In genomic region chr3:148582126-148582525, GRCh38 we compare ENCODE assay signal across 19 cellular contexts.
A peak's percentile ranks its signal among the peaks of the same experiment; 100 is the strongest.
DNase-seq lines count a peak whose midpoint lies in the region; ATAC-seq and TF ChIP-seq lines count a peak whose summit lies in the region.
"Had no signal": no experiment of that assay in that cellular context is flagged by ENCODE, and none has a peak within 500 bp of the region (broad histone marks: within the 10 kb centered on the region; RNA-seq: fewer than 3 reads in every experiment).

No MANE protein-coding gene starts in this region.

- TF ChIP-seq POLR2A in heart left ventricle (IDR thresholded peaks at IDR 0.05): no peak
- TF ChIP-seq POLR2A in gastrocnemius medialis (IDR thresholded peaks at IDR 0.05): no peak

- ATAC-seq in heart left ventricle (peak; percentile 28 to 80 (median 70)), gastrocnemius medialis (peak; percentile 36 to 49), HG03354 (IDR thresholded peaks at IDR 0.05; ENCODE audit: poor library complexity, severe bottlenecking, unreplicated experiment) (no peak), HG03520 (IDR thresholded peaks at IDR 0.05; ENCODE audit: unreplicated experiment) (no peak)

- peak; percentile 15 for DNase-seq in GM23248
- no peak for DNase-seq in coronary artery (ENCODE audit: low spot score)
- DNase-seq in heart left ventricle: no peak
- no peak for DNase-seq in gastrocnemius medialis
- no peak for DNase-seq in GOT3 (lab: John Stamatoyannopoulos, UW)
- no peak for DNase-seq in mesendoderm
- DNase-seq: ACHN; CD4-positive, alpha-beta memory T cell; DMS79 treated with DMSO at 0.1 percent for 48 hours; GDM1; HFFc6; NCI-H1092; NCI-H1694; NCI-H2107; NCI-H345; NCI-H69 had no signal

- H3K4me3 ChIP-seq in GM23248 (no peak overlapping the region), coronary artery (no peak overlapping the region), heart left ventricle (no peak overlapping the region), gastrocnemius medialis (no peak overlapping the region), mesendoderm (ENCODE audit: low read length) (no peak overlapping the region)

- in situ Hi-C loops in GM23248 (cut with MboI): no loop called here
- in situ Hi-C loops in gastrocnemius medialis (cut with MboI; ENCODE audit: low sequenced_read_pairs in 4 of 4): no loop called here

- no peak overlapping the region for H2AK5ac ChIP-seq in mesendoderm (ENCODE audit: low read length)

- no peak overlapping the region for H3K23ac ChIP-seq in mesendoderm (ENCODE audit: low read length)

- H4K20me1 ChIP-seq in GM23248 (ENCODE audit: insufficient read depth): no peaks in the 10 kb centered on the region

- H2AFZ ChIP-seq in GM23248: no peak overlapping the region

- H4K8ac ChIP-seq in mesendoderm (ENCODE audit: low read depth, low read length): no peak overlapping the region

- H3K36me3 ChIP-seq in GM23248 (ENCODE audit: low read depth) (no peaks in the 10 kb centered on the region), heart left ventricle (no peaks in the 10 kb centered on the region), gastrocnemius medialis (no peaks in the 10 kb centered on the region), mesendoderm (ENCODE audit: control insufficient read depth, insufficient read depth, low read length) (no peaks in the 10 kb centered on the region)

- H3K4ac ChIP-seq in mesendoderm (ENCODE audit: low read depth, low read length): no peak overlapping the region

- no peak overlapping the region for H4K5ac ChIP-seq in mesendoderm (ENCODE audit: low read length)

- H3K79me1 ChIP-seq in mesendoderm (ENCODE audit: low read length): no peaks in the 10 kb centered on the region

- intact Hi-C loops in heart left ventricle (cut with DNase I) (no loop called here), gastrocnemius medialis (cut with DNase I; ENCODE audit: low total_unique reads) (no loop called here)

- H3K79me2 ChIP-seq in GM23248 (ENCODE audit: insufficient read depth) (no peaks in the 10 kb centered on the region), mesendoderm (ENCODE audit: control insufficient read depth, insufficient read depth, low read length) (no peaks in the 10 kb centered on the region)

- H3K4me1 ChIP-seq in GM23248 (ENCODE audit: insufficient read depth): no peaks in the 10 kb centered on the region
- peaks cover 0 to 10% (median 0%) of the 10 kb centered on the region in 12 donors for H3K4me1 ChIP-seq in heart left ventricle
- no peaks in the 10 kb centered on the region for H3K4me1 ChIP-seq in gastrocnemius medialis
- no peaks in the 10 kb centered on the region for H3K4me1 ChIP-seq in mesendoderm (ENCODE audit: control insufficient read depth, low read depth, low read length)

- H3K9me3 ChIP-seq in GM23248 (ENCODE audit: low read depth): no peaks in the 10 kb centered on the region
- no peaks in the 10 kb centered on the region for H3K9me3 ChIP-seq in heart left ventricle
- H3K9me3 ChIP-seq in gastrocnemius medialis: no peaks in the 10 kb centered on the region

- H3K9me2 ChIP-seq in GM23248 (ENCODE audit: insufficient read depth): no peaks in the 10 kb centered on the region

- H3F3A ChIP-seq in GM23248 (ENCODE audit: insufficient read depth): no peaks in the 10 kb centered on the region

- H2BK5ac ChIP-seq in mesendoderm (ENCODE audit: low read length): no peak overlapping the region

- no peak for TF ChIP-seq CTCF in coronary artery (IDR thresholded peaks at IDR 0.05)
- TF ChIP-seq CTCF in heart left ventricle (IDR thresholded peaks at IDR 0.05): no peak
- TF ChIP-seq CTCF in gastrocnemius medialis (IDR thresholded peaks at IDR 0.05 in 4 of 5, conservative IDR thresholded peaks at IDR 0.05 in 1 of 5): no peak

- no peak overlapping the region for H2BK15ac ChIP-seq in mesendoderm (replicated peaks; ENCODE audit: low read depth)

- H3K56ac ChIP-seq in mesendoderm (ENCODE audit: low read length): no peak overlapping the region

- H3K4me2 ChIP-seq in GM23248 (ENCODE audit: unreplicated experiment) (no peak overlapping the region), mesendoderm (ENCODE audit: low read length) (no peak overlapping the region)
- H3K4me2 ChIP-seq: KMS-11 had no signal

- H2BK120ac ChIP-seq in mesendoderm (ENCODE audit: low read depth, low read length): no peak overlapping the region

- H3K27ac ChIP-seq in GM23248 (no peak overlapping the region), coronary artery (peak overlapping the region; percentile 1 to 46), heart left ventricle (no peak overlapping the region), gastrocnemius medialis (no peak overlapping the region), mesendoderm (ENCODE audit: low read depth, low read length) (no peak overlapping the region)
- H3K27ac ChIP-seq: KMS-11 had no signal

- no peaks in the 10 kb centered on the region for H3K27me3 ChIP-seq in GM23248 (replicated peaks; ENCODE audit: insufficient read depth)
- no peaks in the 10 kb centered on the region for H3K27me3 ChIP-seq in heart left ventricle
- no peaks in the 10 kb centered on the region for H3K27me3 ChIP-seq in gastrocnemius medialis
- H3K27me3 ChIP-seq in mesendoderm (ENCODE audit: insufficient read depth, low read length, poor library complexity): no peaks in the 10 kb centered on the region

- 11 to 22% methylated on average over 1 of the region's 1 CpG for WGBS in GM23248 (ENCODE audit: low coverage in 1 of 2, low lambda C conversion rate in 2 of 2, missing lambda C conversion rate in 2 of 2), 2 experiments
- 44 to 77% (median 61%) methylated on average over 1 of the region's 1 CpG for WGBS in heart left ventricle, 4 donors
- WGBS in mesendoderm (ENCODE audit: extremely low coverage, insufficient coverage, low lambda C conversion rate): no CpG with 5 or more reads among the region's 1 CpG

- H3K9ac ChIP-seq in GM23248 (no peak overlapping the region), mesendoderm (ENCODE audit: low read length) (no peak overlapping the region)
- H3K9ac ChIP-seq: KMS-11 had no signal

- H3K18ac ChIP-seq in mesendoderm (ENCODE audit: low read length): no peak overlapping the region

Comparison
In these comparisons a context has a peak if more than half of its experiments do, and no peak if none do; other contexts are left out.
1. H3K27ac ChIP-seq: peak in coronary artery (2 of 2); none in GM23248 (single experiment), heart left ventricle (0 of 12), gastrocnemius medialis (0 of 4) and mesendoderm (single experiment).
2. ATAC-seq: peak in heart left ventricle (4 of 4) and gastrocnemius medialis (2 of 2); none in HG03354 (single experiment) and HG03520 (single experiment).